In genomic region chr2:3774336-3774735, GRCh38 we compare ENCODE assay signal across 17 cellular contexts.
A peak's percentile ranks its signal among the peaks of the same experiment; 100 is the strongest.
DNase-seq lines count a peak whose midpoint lies in the region; ATAC-seq and TF ChIP-seq lines count a peak whose summit lies in the region.
"Had no signal": no experiment of that assay in that cellular context is flagged by ENCODE, and none has a peak within 500 bp of the region (broad histone marks: within the 10 kb centered on the region; RNA-seq: fewer than 3 reads in every experiment).

No MANE protein-coding gene starts in this region.

- H3K4me1 Mint-ChIP-seq in activated CD4-positive, alpha-beta T cell treated with anti-CD3 and anti-CD28 coated beads, Interleukin-2, amount 10 ng/mL, durations not matched to agents 24 days and 14 days, result no peaks in the 10 kb centered on the region
- H3K4me1 Mint-ChIP-seq in osteocyte (ENCODE audit: unreplicated experiment), result no peaks in the 10 kb centered on the region
- H3K4me1 Mint-ChIP-seq: B cell; CD4-positive, CD25-positive, alpha-beta regulatory T cell had no signal

- intact Hi-C loops in activated CD4-positive, alpha-beta T cell treated with anti-CD3 and anti-CD28 coated beads, Interleukin-2, amount 10 ng/mL, durations not matched to agents 24 days and 14 days (cut with micrococcal nuclease), result no loop called here
- intact Hi-C loops in right cardiac atrium (cut with DNase I), result no loop called here

- H3K4me3 Mint-ChIP-seq in activated CD4-positive, alpha-beta T cell treated with anti-CD3 and anti-CD28 coated beads, Interleukin-2, amount 10 ng/mL, durations not matched to agents 24 days and 14 days, result no peak overlapping the region
- no peak overlapping the region for H3K4me3 Mint-ChIP-seq in osteocyte (ENCODE audit: unreplicated experiment)
- H3K4me3 Mint-ChIP-seq: B cell; CD4-positive, CD25-positive, alpha-beta regulatory T cell; CD8-positive, alpha-beta T cell had no signal

- H3K27me3 ChIP-seq in right atrium auricular region (no peaks in the 10 kb centered on the region), right cardiac atrium (ENCODE audit: control insufficient read depth, insufficient read depth) (no peaks in the 10 kb centered on the region)
- H3K27me3 ChIP-seq: BLaER1 had no signal

- H3K4me3 ChIP-seq in right atrium auricular region, result no peak overlapping the region
- no peak overlapping the region for H3K4me3 ChIP-seq in right cardiac atrium (ENCODE audit: low read length)
- H3K4me3 ChIP-seq: BLaER1, HAP-1 had no signal

- no peak overlapping the region for H3K27ac Mint-ChIP-seq in activated CD4-positive, alpha-beta T cell treated with anti-CD3 and anti-CD28 coated beads, Interleukin-2, amount 10 ng/mL, durations not matched to agents 24 days and 14 days
- no peak overlapping the region for H3K27ac Mint-ChIP-seq in osteocyte (ENCODE audit: unreplicated experiment)
- H3K27ac Mint-ChIP-seq: B cell; CD4-positive, CD25-positive, alpha-beta regulatory T cell; CD8-positive, alpha-beta T cell had no signal

- no peaks in the 10 kb centered on the region for H3K36me3 Mint-ChIP-seq in activated CD4-positive, alpha-beta T cell treated with anti-CD3 and anti-CD28 coated beads, Interleukin-2, amount 10 ng/mL, durations not matched to agents 24 days and 14 days (ENCODE audit: low read depth)
- no peaks in the 10 kb centered on the region for H3K36me3 Mint-ChIP-seq in osteocyte (ENCODE audit: unreplicated experiment)
- H3K36me3 Mint-ChIP-seq: CD4-positive, CD25-positive, alpha-beta regulatory T cell; CD8-positive, alpha-beta T cell had no signal

- ATAC-seq in right cardiac atrium, result no peak
- ATAC-seq: CD8-positive, alpha-beta T cell had no signal

- H3K9me3 ChIP-seq in right atrium auricular region (no peaks in the 10 kb centered on the region), right cardiac atrium (ENCODE audit: control insufficient read depth, low read length) (no peaks in the 10 kb centered on the region)
- H3K9me3 ChIP-seq: Caco-2, HAP-1 had no signal

- no peaks in the 10 kb centered on the region for H3K36me3 ChIP-seq in right atrium auricular region
- H3K36me3 ChIP-seq: BLaER1, HAP-1 had no signal

- WGBS in right cardiac atrium, result 66% methylated on average over 12 of the region's 12 CpGs

- H3K9me3 Mint-ChIP-seq in activated CD4-positive, alpha-beta T cell treated with anti-CD3 and anti-CD28 coated beads, Interleukin-2, amount 10 ng/mL, durations not matched to agents 24 days and 14 days, result no peaks in the 10 kb centered on the region
- no peaks in the 10 kb centered on the region for H3K9me3 Mint-ChIP-seq in osteocyte (ENCODE audit: unreplicated experiment)
- H3K9me3 Mint-ChIP-seq: CD4-positive, CD25-positive, alpha-beta regulatory T cell; CD8-positive, alpha-beta T cell had no signal

- H3K4me1 ChIP-seq in right atrium auricular region (no peaks in the 10 kb centered on the region), right cardiac atrium (ENCODE audit: control insufficient read depth, insufficient read depth, low read length) (no peaks in the 10 kb centered on the region)
- H3K4me1 ChIP-seq: Caco-2, HAP-1 had no signal

- peak; percentile 5 for DNase-seq in activated CD4-positive, alpha-beta T cell treated with anti-CD3 and anti-CD28 coated beads, Interleukin-2, amount 10 ng/mL, durations not matched to agents 24 days and 14 days
- no peak for DNase-seq in activated CD4-positive, alpha-beta T cell treated with anti-CD3 and anti-CD28 coated beads for 4 hours
- DNase-seq in right atrium auricular region (ENCODE audit: low spot score) (peak; percentile 42), right cardiac atrium (no peak), osteocyte (ENCODE audit: extremely low spot score, unreplicated experiment) (peak; percentile 70), Kasumi-1 (lab: John Stamatoyannopoulos, UW) (no peak)
- DNase-seq: Caco-2; CD4-positive, CD25-positive, alpha-beta regulatory T cell; CD8-positive, alpha-beta T cell; DMS153; DND-41; GOT3 had no signal

- peaks cover 2% of the 10 kb centered on the region for H3K27me3 Mint-ChIP-seq in activated CD4-positive, alpha-beta T cell treated with anti-CD3 and anti-CD28 coated beads, Interleukin-2, amount 10 ng/mL, durations not matched to agents 24 days and 14 days
- H3K27me3 Mint-ChIP-seq in osteocyte (ENCODE audit: unreplicated experiment), result peaks cover 9% of the 10 kb centered on the region

- TF ChIP-seq CTCF in right atrium auricular region (IDR thresholded peaks at IDR 0.05) (no peak), osteocyte (IDR thresholded peaks at IDR 0.05) (no peak)

- H3K27ac ChIP-seq in right atrium auricular region (no peak overlapping the region), right cardiac atrium (ENCODE audit: low read length) (no peak overlapping the region)
- H3K27ac ChIP-seq: 22Rv1, C4-2B had no signal

Comparison
In these comparisons a context has a peak if more than half of its experiments do, and no peak if none do; other contexts are left out.
1. DNase-seq: peak in activated CD4-positive, alpha-beta T cell treated with anti-CD3 and anti-CD28 coated beads, Interleukin-2, amount 10 ng/mL, durations not matched to agents 24 days and 14 days (single experiment), right atrium auricular region (single experiment) and osteocyte (single experiment); none in activated CD4-positive, alpha-beta T cell treated with anti-CD3 and anti-CD28 coated beads for 4 hours (0 of 2), right cardiac atrium (0 of 3) and Kasumi-1 (0 of 2).